Comparison of ENCODE assay signal across 1 cellular context in the genomic region with DNA sequence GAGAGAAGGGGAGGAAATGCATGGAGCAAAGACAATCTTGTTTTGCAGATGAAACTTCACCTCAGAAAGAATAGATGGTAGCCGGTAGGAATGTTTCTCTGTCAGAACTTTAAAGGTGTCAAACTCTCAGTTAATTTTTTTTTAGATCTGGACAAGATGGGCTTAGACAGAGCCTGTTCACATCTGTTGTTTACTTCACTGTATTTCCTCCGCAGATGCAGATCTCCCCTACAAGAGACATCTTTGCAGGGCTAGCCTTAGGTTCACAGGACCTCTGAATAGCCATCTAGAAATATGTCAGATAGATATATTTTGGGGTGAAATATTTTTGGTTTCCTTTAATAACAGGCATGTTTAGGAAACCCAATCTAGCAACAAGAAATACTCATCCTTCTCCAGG.
TF ChIP-seq lines count a peak whose summit lies in the region.

No MANE protein-coding gene starts in this region.

TF ChIP-seq in HepG2, 621 proteins besides CTCF, POLR2A, EP300 and RAD21 (continued from another document):
- TF ChIP-seq, protein P1, sequence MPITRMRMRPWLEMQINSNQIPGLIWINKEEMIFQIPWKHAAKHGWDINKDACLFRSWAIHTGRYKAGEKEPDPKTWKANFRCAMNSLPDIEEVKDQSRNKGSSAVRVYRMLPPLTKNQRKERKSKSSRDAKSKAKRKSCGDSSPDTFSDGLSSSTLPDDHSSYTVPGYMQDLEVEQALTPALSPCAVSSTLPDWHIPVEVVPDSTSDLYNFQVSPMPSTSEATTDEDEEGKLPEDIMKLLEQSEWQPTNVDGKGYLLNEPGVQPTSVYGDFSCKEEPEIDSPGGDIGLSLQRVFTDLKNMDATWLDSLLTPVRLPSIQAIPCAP (CRISPR knock-in tag; IDR thresholded peaks at IDR 0.05; ENCODE audit: low read depth), result no peak
- no peak for TF ChIP-seq ZSCAN31 (CRISPR knock-in tag; IDR thresholded peaks at IDR 0.05; ENCODE audit: low read depth)
